Comparison of ENCODE assay signal across 8 cellular contexts in the genomic region with DNA sequence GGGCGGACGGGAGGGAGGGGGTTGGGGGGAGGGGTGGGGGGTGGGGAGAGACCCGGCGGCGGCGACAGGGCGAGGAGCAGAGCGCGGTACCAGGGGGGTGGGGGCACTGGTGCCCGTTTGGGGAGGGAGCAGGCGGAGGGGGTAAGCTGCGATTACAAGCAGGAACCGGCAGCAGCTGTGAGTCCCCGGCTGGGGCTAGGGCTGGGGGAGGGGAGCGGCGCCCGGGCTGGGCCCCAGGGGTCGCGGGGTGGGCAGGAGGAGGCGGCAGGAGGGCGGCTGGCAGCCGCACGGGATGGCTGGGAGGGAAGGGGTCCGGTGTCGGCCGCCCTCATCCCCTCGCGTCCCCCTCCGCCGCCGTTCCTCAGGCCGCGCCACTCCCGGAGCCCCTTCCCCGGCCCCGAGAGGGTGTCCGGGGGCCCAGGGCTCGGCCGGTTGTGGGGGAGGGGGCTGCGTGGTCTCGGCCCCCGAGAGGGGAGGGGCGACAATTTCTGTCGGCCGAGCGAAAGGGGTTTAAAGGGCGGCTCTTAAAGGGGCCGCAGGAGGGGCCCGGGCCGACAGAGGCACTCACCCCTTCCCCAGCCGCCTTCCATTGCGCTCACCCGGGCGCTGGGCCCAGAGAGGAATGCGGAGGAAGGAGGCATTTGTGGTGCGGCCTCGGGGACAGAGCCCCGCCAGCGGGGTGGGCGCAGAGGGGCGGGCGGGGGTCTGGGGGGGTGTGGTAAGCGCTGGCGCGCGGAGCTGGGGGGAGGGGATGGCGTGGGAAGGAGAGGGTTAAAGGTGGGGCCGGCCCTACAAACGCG. TPM values are rescaled to one million over a fixed set of nuclear protein-coding genes. Genes with fewer than 3 reads are reported as not detected.
A peak's percentile ranks its signal among the peaks of the same experiment; 100 is the strongest.
DNase-seq lines count a peak whose midpoint lies in the region; ATAC-seq and TF ChIP-seq lines count a peak whose summit lies in the region.

TSS of gene TBKBP1 (plus strand) at position 144 of the 800 bp plus-strand sequence. CDS start 1,952 bp downstream, outside the sequence.

- H3K27me3 ChIP-seq in DOHH2 (ENCODE audit: control insufficient read depth, low read length) = peaks cover 4% of the 10 kb centered on the region; the same call in 1 of the 2 replicates
- no peaks in the 10 kb centered on the region for H3K27me3 ChIP-seq in dorsolateral prefrontal cortex
- no peaks in the 10 kb centered on the region for H3K27me3 ChIP-seq in lung (ENCODE audit: control insufficient read depth, insufficient read depth)

- DNase-seq in NB4 (ENCODE audit: low read depth) = peak; percentile 91
- peak; percentile 63 for DNase-seq in activated CD4-positive, alpha-beta T cell treated with anti-CD3 and anti-CD28 coated beads for 48 hours
- DNase-seq in dorsolateral prefrontal cortex = peak in 4 of 10 donors; percentile 32 to 58 (median 34)
- DNase-seq in lung (ENCODE audit: low spot score) = no peak
- peak; percentile 64 for DNase-seq in stimulated activated naive CD4-positive, alpha-beta T cell treated with Interleukin-2 at 50 U/mL for 16 hours (lab: John Stamatoyannopoulos, UW)
- no peak for DNase-seq in NCI-H446 treated with DMSO at 0.1 percent for 48 hours (lab: John Stamatoyannopoulos, UW)

- H3K27ac ChIP-seq in DOHH2 (ENCODE audit: low read depth, low read length) (peak within 1 kb of the TSS; percentile 52), dorsolateral prefrontal cortex (peak within 1 kb of the TSS in 56 of 59 donors; percentile 19 to 93 (median 84)), lung (ENCODE audit: low read depth in 1 of 2, low read length in 1 of 2) (peak within 1 kb of the TSS; percentile 77 to 89)

- H3K79me2 ChIP-seq in DOHH2 (ENCODE audit: control insufficient read depth, low read length) = no peaks in the 10 kb centered on the region

- no peak for TF ChIP-seq POLR2A in NB4 (IDR thresholded peaks at IDR 0.05; ENCODE audit: extremely low read depth, insufficient read length)

- H3K36me3 ChIP-seq in DOHH2 (ENCODE audit: control insufficient read depth, low read length) = no peaks in the 10 kb centered on the region
- H3K36me3 ChIP-seq in lung (ENCODE audit: control insufficient read depth in 2 of 2, insufficient read depth in 2 of 2, low read length in 2 of 2) = peaks cover 0 to 14% of the 10 kb centered on the region in 2 donors

- TF ChIP-seq CTCF in DOHH2 (IDR thresholded peaks at IDR 0.05; ENCODE audit: low read depth, low read length, poor library complexity, severe bottlenecking) (no peak), NB4 (IDR thresholded peaks at IDR 0.05; ENCODE audit: low read depth, low read length) (no peak), dorsolateral prefrontal cortex (IDR thresholded peaks at IDR 0.05 in 54 of 56, conservative IDR thresholded peaks at IDR 0.05 in 2 of 56; ENCODE audit: low read depth in 1 of 56, partially characterized antibody in 56 of 56) (no peak), lung (IDR thresholded peaks at IDR 0.05; ENCODE audit: control extremely low read depth, extremely low read depth) (no peak)

- peak within 1 kb of the TSS; percentile 73 for H3K4me3 ChIP-seq in DOHH2 (ENCODE audit: low read length)
- peak within 1 kb of the TSS; percentile 77 for H3K4me3 ChIP-seq in NB4 (ENCODE audit: low read depth, low read length)
- H3K4me3 ChIP-seq in dorsolateral prefrontal cortex = peak within 1 kb of the TSS; percentile 60 to 94 (median 83)
- peak within 1 kb of the TSS; percentile 64 for H3K4me3 ChIP-seq in lung

- H3K9me2 ChIP-seq in DOHH2 (replicated peaks; ENCODE audit: control insufficient read depth, low read length) = no peaks in the 10 kb centered on the region

- intact Hi-C loops in dorsolateral prefrontal cortex (cut with DNase I) = loop anchor here in 1 of 2 donors (10.0 kb wide), 1 partner anchor 111 kb away; no protein-coding TSS in a partner anchor

- H4K20me1 ChIP-seq in DOHH2 (ENCODE audit: control insufficient read depth, insufficient read depth, low read depth, low read length) = no peaks in the 10 kb centered on the region

- H3K4me2 ChIP-seq in DOHH2 (ENCODE audit: low read length) = peak within 1 kb of the TSS; percentile 78

- H3K4me1 ChIP-seq in DOHH2 (ENCODE audit: control insufficient read depth, low read length) (peaks cover 39% of the 10 kb centered on the region), lung (ENCODE audit: control insufficient read depth in 2 of 2, insufficient read depth in 2 of 2, low read length in 2 of 2) (peaks cover 0 to 23% of the 10 kb centered on the region in 2 donors)

- 0% methylated on average over 37 to 69 of the region's 70 CpGs for WGBS in lung, 2 donors

- H3F3A ChIP-seq in DOHH2 (ENCODE audit: control insufficient read depth, insufficient read depth) = peaks cover 6% of the 10 kb centered on the region

- H3K9me3 ChIP-seq in DOHH2 (ENCODE audit: control insufficient read depth, insufficient read depth, low read length) (no peaks in the 10 kb centered on the region), lung (ENCODE audit: control insufficient read depth in 2 of 2, insufficient read depth in 1 of 2, low read length in 1 of 2) (no peaks in the 10 kb centered on the region)

- ATAC-seq in lung (ENCODE audit: insufficient read depth, low FRiP score) = peak; percentile 10
- no peak for ATAC-seq in GM21786 (IDR thresholded peaks at IDR 0.05; ENCODE audit: unreplicated experiment)

RNA-seq across cellular contexts. Expression of gene TBKBP1, which starts in this region (rescaled TPM):
- total RNA-seq in dorsolateral prefrontal cortex = 10 to 100 TPM; 15.3 to 57.8 (median 37.2) TPM
- total RNA-seq in lung = 10 to 100 TPM in 1 of 2 donors, 1 to 10 TPM in 1; 9.0 to 12.1 TPM
- polyA plus RNA-seq in lung = 10 to 100 TPM; 12.2 to 14.0 TPM

Comparison
In these comparisons a context has a peak if more than half of its experiments do, and no peak if none do; other contexts are left out.
1. DNase-seq: peak in NB4 (single experiment), activated CD4-positive, alpha-beta T cell treated with anti-CD3 and anti-CD28 coated beads for 48 hours (single experiment) and stimulated activated naive CD4-positive, alpha-beta T cell treated with Interleukin-2 at 50 U/mL for 16 hours (single experiment); none in lung (single experiment) and NCI-H446 treated with DMSO at 0.1 percent for 48 hours (single experiment).
2. Peak in every context shown above with its lines, with median percentiles within 50 percentile points of each other: H3K27ac ChIP-seq and H3K4me3 ChIP-seq.